8 cellular contexts compared by ENCODE assay signal in genomic region chr4:86594559-86595425, GRCh38. TPM values are rescaled to one million over a fixed set of nuclear protein-coding genes. Genes with fewer than 3 reads are reported as not detected.
A peak's percentile ranks its signal among the peaks of the same experiment; 100 is the strongest.
DNase-seq lines count a peak whose midpoint lies in the region; ATAC-seq and TF ChIP-seq lines count a peak whose summit lies in the region.

No MANE protein-coding gene starts in this region.

- H3K36me3 ChIP-seq in left ventricle myocardium inferior (no peaks in the 10 kb centered on the region), parathyroid adenoma (ENCODE audit: control insufficient read depth, insufficient read depth, low read length) (no peaks in the 10 kb centered on the region), OCI-LY7 (ENCODE audit: insufficient read depth, low read length) (no peaks in the 10 kb centered on the region)

- TF ChIP-seq CTCF in left ventricle myocardium inferior (IDR thresholded peaks at IDR 0.05; ENCODE audit: borderline replicate concordance) (no peak), parathyroid adenoma (IDR thresholded peaks at IDR 0.05) (no peak), OCI-LY7 (conservative IDR thresholded peaks at IDR 0.05; ENCODE audit: low read length) (no peak)

- H3K27me3 ChIP-seq in left ventricle myocardium inferior (ENCODE audit: low read depth) (peaks cover 62% of the 10 kb centered on the region), parathyroid adenoma (ENCODE audit: control insufficient read depth, insufficient read depth, low read length) (no peaks in the 10 kb centered on the region)

- H3K4me2 ChIP-seq in parathyroid adenoma (ENCODE audit: low read length) (peak overlapping the region; percentile 76), OCI-LY7 (ENCODE audit: low read length) (no peak overlapping the region)

- H3K9me3 ChIP-seq in left ventricle myocardium inferior (replicated peaks) (no peaks in the 10 kb centered on the region), parathyroid adenoma (ENCODE audit: control insufficient read depth, low read length) (no peaks in the 10 kb centered on the region), OCI-LY7 (ENCODE audit: low read length) (no peaks in the 10 kb centered on the region)

- H2AFZ ChIP-seq in parathyroid adenoma (peak overlapping the region; percentile 72), OCI-LY7 (ENCODE audit: low read length) (no peak overlapping the region)

- no peak for TF ChIP-seq POLR2A in GM18505 (IDR thresholded peaks at IDR 0.05; ENCODE audit: borderline replicate concordance, extremely low read depth, insufficient read depth, insufficient read length)

- H3K9ac ChIP-seq in parathyroid adenoma = no peak overlapping the region

- ATAC-seq in GM18505 (IDR thresholded peaks at IDR 0.05; ENCODE audit: unreplicated experiment) (peak; percentile 33), HG03039 (IDR thresholded peaks at IDR 0.05; ENCODE audit: unreplicated experiment) (peak; percentile 17)

- H3K79me2 ChIP-seq in parathyroid adenoma = peaks cover 6% of the 10 kb centered on the region
- no peaks in the 10 kb centered on the region for H3K79me2 ChIP-seq in OCI-LY7 (ENCODE audit: insufficient read depth, low read depth, low read length)

- POLR2A ChIA-PET in OCI-LY7 (lab: Charles Lee) = interaction anchor here (0.6 to 0.7 kb wide), 2 partner anchors 28 to 1516 kb away, joined by 3 read pairs; no protein-coding TSS in a partner anchor

- intact Hi-C loops in left ventricle myocardium inferior (cut with micrococcal nuclease) (no loop called here), OCI-LY7 (cut with micrococcal nuclease; ENCODE audit: unreplicated experiment) (no loop called here)

- H4K20me1 ChIP-seq in OCI-LY7 (ENCODE audit: insufficient read depth, low read length) = no peaks in the 10 kb centered on the region

- CTCF ChIA-PET in OCI-LY7 (lab: Charles Lee; ENCODE audit: unreplicated experiment) = no interaction called here

- DNase-seq in AG20443 (ENCODE audit: low spot score) (peak; percentile 86), NOMO-1 (lab: John Stamatoyannopoulos, UW; ENCODE audit: unreplicated experiment in 2 of 2) (peak; percentile 57 to 71), amniotic epithelial cell (ENCODE audit: low read depth) (peak; percentile 74), left ventricle myocardium inferior (peak; percentile 34), OCI-LY7 (ENCODE audit: low spot score) (no peak)

- peak overlapping the region; percentile 82 for H3K27ac ChIP-seq in left ventricle myocardium inferior (replicated peaks)
- H3K27ac ChIP-seq in parathyroid adenoma = peak overlapping the region; percentile 93
- no peak overlapping the region for H3K27ac ChIP-seq in OCI-LY7 (ENCODE audit: low read depth, low read length, poor library complexity, severe bottlenecking)

- BruUV-seq in OCI-LY7 (replicated peaks; lab: Mats Ljungman, UMichigan) = no TSS peak

- H3K4me3 ChIP-seq in left ventricle myocardium inferior (peak overlapping the region; percentile 74), parathyroid adenoma (ENCODE audit: low read depth, low read length) (peak overlapping the region; percentile 83), OCI-LY7 (ENCODE audit: low read depth, low read length, poor library complexity, severe bottlenecking) (no peak overlapping the region)

- H3K4me1 ChIP-seq in left ventricle myocardium inferior = peaks cover 28% of the 10 kb centered on the region
- peaks cover 2% of the 10 kb centered on the region for H3K4me1 ChIP-seq in parathyroid adenoma
- H3K4me1 ChIP-seq in OCI-LY7 (ENCODE audit: insufficient read depth, low read length, poor library complexity, severe bottlenecking) = no peaks in the 10 kb centered on the region

- H3K9me2 ChIP-seq in OCI-LY7 (ENCODE audit: insufficient read depth, low read length) = no peaks in the 10 kb centered on the region

RNA-seq across cellular contexts. Expression of gene PTPN13, which starts 0.7 kb away (rescaled TPM):
- total RNA-seq in left ventricle myocardium inferior (3.8 TPM), OCI-LY7 (2022) (not detected in 2 replicates)
- not detected in 2 replicates for total RNA-seq in OCI-LY7 (2014; rRNA removed; shearing (Covaris generic))
